Comparison of ENCODE assay signal across 22 cellular contexts in the genomic region with DNA sequence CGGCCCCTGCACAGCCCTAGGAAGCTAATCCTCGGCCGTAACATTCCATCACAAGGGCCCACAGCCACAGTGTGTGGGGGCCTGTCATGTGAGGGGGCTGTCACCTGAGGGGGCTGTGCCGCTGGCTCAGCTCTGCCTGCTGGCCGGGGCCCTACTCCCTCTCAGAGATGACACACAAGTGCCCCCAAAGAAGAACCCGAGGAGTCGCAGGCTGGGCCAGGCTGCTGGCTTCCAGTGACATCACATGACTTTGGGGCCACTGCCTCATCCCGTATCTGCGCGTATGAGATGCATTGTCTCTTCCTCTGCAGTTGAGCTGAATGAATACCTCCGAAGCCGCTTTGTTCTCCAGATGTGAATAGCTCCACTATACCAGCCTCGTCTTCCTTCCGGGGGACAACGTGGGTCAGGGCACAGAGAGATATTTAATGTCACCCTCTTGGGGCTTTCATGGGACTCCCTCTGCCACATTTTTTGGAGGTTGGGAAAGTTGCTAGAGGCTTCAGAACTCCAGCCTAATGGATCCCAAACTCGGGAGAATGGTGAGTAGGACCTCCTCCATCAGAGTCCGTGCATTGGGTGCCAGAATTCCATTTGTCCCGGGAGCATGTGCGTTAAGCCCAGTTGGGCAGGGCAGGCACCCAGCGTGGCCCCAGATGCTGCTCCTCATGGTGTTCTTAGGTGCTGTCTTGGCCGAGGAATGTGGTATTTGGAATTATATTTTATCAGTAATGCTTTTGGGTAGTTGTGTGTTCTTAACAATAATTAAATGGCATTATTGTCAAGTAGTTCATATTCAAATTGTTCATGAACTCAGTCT. TPM values are rescaled to one million over a fixed set of nuclear protein-coding genes. Genes with fewer than 3 reads are reported as not detected.
DNase-seq lines count a peak whose midpoint lies in the region; ATAC-seq, FAIRE-seq and TF ChIP-seq lines count a peak whose summit lies in the region.
"Had no signal": no experiment of that assay in that cellular context is flagged by ENCODE, and none has a peak within 500 bp of the region (broad histone marks: within the 10 kb centered on the region; RNA-seq: fewer than 3 reads in every experiment).

A gene with protein sequence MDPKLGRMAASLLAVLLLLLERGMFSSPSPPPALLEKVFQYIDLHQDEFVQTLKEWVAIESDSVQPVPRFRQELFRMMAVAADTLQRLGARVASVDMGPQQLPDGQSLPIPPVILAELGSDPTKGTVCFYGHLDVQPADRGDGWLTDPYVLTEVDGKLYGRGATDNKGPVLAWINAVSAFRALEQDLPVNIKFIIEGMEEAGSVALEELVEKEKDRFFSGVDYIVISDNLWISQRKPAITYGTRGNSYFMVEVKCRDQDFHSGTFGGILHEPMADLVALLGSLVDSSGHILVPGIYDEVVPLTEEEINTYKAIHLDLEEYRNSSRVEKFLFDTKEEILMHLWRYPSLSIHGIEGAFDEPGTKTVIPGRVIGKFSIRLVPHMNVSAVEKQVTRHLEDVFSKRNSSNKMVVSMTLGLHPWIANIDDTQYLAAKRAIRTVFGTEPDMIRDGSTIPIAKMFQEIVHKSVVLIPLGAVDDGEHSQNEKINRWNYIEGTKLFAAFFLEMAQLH (plus strand): TSS at position 351 of the 820 bp plus-strand sequence. CDS start 168 bp downstream, at position 519.

- TF ChIP-seq CTCF in GM23338 (conservative IDR thresholded peaks at IDR 0.05; ENCODE audit: low read depth in 2 of 2) (no peak), K562 (IDR thresholded peaks at IDR 0.05 in 2 of 3, conservative IDR thresholded peaks at IDR 0.05 in 1 of 3; ENCODE audit: insufficient read depth in 2 of 3, low read depth in 1 of 3, low read length in 3 of 3) (no peak), kidney (IDR thresholded peaks at IDR 0.05; ENCODE audit: borderline replicate concordance, extremely low read depth, insufficient read depth) (no peak), mesothelial cell of epicardium (IDR thresholded peaks at IDR 0.05; ENCODE audit: unreplicated experiment) (no peak), GM13977 (IDR thresholded peaks at IDR 0.05; ENCODE audit: extremely low read depth, insufficient read depth, missing control alignments) (no peak)

- ATAC-seq in GM23338 (peak; percentile 33; the same call in 2 of the 3 replicates), K562 (no peak; the same call in 1 of the 3 replicates), HG03439 (IDR thresholded peaks at IDR 0.05; ENCODE audit: unreplicated experiment) (no peak)
- ATAC-seq: left cardiac atrium had no signal

- H3K4me1 Mint-ChIP-seq in GM23338 = no peaks in the 10 kb centered on the region
- peaks cover 15% of the 10 kb centered on the region for H3K4me1 Mint-ChIP-seq in mesothelial cell of epicardium

- H3K27ac ChIP-seq in GM23338 (ENCODE audit: low read depth) = no peak within 1 kb of the TSS
- H3K27ac ChIP-seq in K562 (ENCODE audit: extremely low read depth, low read depth, low read length) = no peak within 1 kb of the TSS
- H3K27ac ChIP-seq in kidney (ENCODE audit: low read depth in 2 of 2, low read length in 2 of 2) = no peak within 1 kb of the TSS

- H2AFZ ChIP-seq in GM23338 (no peak within 1 kb of the TSS), K562 (ENCODE audit: low read depth, low read length) (no peak within 1 kb of the TSS)

- BruUV-seq in K562 (replicated peaks; lab: Mats Ljungman, UMichigan) = no TSS peak

- TF ChIP-seq EP300 in K562 (IDR thresholded peaks at IDR 0.05; ENCODE audit: low read length) = no peak

- intact Hi-C loops in K562 (cut with micrococcal nuclease) (no loop called here), kidney (cut with DNase I) (no loop called here), posterior cingulate gyrus (cut with DNase I) (no loop called here)

- H3K36me3 ChIP-seq in GM23338 (ENCODE audit: insufficient read depth) (no peaks in the 10 kb centered on the region), K562 (ENCODE audit: control insufficient read depth, insufficient read depth, low read length) (no peaks in the 10 kb centered on the region), kidney (ENCODE audit: control insufficient read depth in 1 of 2, insufficient read depth in 2 of 2, low read length in 2 of 2) (no peaks in the 10 kb centered on the region)

- H3K4me3 ChIP-seq in GM23338 = no peak within 1 kb of the TSS
- H3K4me3 ChIP-seq in K562 = no peak within 1 kb of the TSS
- H3K4me3 ChIP-seq in kidney (ENCODE audit: low read length in 2 of 2) = no peak within 1 kb of the TSS

- H3K27ac Mint-ChIP-seq in GM23338 (no peak within 1 kb of the TSS; the same call in 1 of the 2 replicates), mesothelial cell of epicardium (no peak within 1 kb of the TSS)

- no peak within 1 kb of the TSS for H3K4me3 Mint-ChIP-seq in GM23338
- no peak within 1 kb of the TSS for H3K4me3 Mint-ChIP-seq in mesothelial cell of epicardium

- TF ChIP-seq RAD21 in K562 (CRISPR knock-in tag; conservative IDR thresholded peaks at IDR 0.05 in 1 of 2, IDR thresholded peaks at IDR 0.05 in 1 of 2) = no peak

- H3K79me2 ChIP-seq in GM23338 (replicated peaks; ENCODE audit: insufficient read depth) (no peaks in the 10 kb centered on the region), K562 (ENCODE audit: control insufficient read depth, insufficient read depth, low read length) (no peaks in the 10 kb centered on the region)

- POLR2A ChIA-PET in K562 (lab: Yijun Ruan, JAX) = interaction anchor here (0.6 to 0.7 kb wide), 2 partner anchors 12 to 1948 kb away, joined by 3 read pairs; no protein-coding TSS in a partner anchor

- DNase-seq in GM23338 (ENCODE audit: low spot score) = no peak
- DNase-seq in K562 (ENCODE audit: extremely low read depth in 1 of 4, low spot score in 3 of 4) = peak in 1 of 4 experiments; percentile 3
- peak; percentile 69 for DNase-seq in kidney
- peak in 8 of 10 donors; percentile 56 to 95 (median 77) for DNase-seq in posterior cingulate gyrus
- DNase-seq in mesothelial cell of epicardium (ENCODE audit: low spot score in 2 of 2, unreplicated experiment in 2 of 2) = no peak
- no peak for DNase-seq in GM13977 (ENCODE audit: low spot score)
- DNase-seq in NCI-H146 treated with DMSO at 0.1 percent for 48 hours (lab: John Stamatoyannopoulos, UW; ENCODE audit: unreplicated experiment) = no peak
- DNase-seq: ACHN; activated CD8-positive, alpha-beta memory T cell treated with anti-CD3 and anti-CD28 coated beads, Interleukin-2, amount 50 U/mL, for 4 hours; activated gamma-delta T cell; DMS 273 treated with DMSO at 0.1 percent for 48 hours; Kasumi-1; left cardiac atrium; NCI-H1092 treated with DMSO at 0.1 percent for 48 hours; NCI-H2081 treated with DMSO at 0.1 percent for 48 hours; retina; T-helper 2 cell had no signal

- no peaks in the 10 kb centered on the region for H3F3A ChIP-seq in GM23338 (replicated peaks; ENCODE audit: low read depth)

- H3K4me2 ChIP-seq in GM23338 = no peak within 1 kb of the TSS
- no peak within 1 kb of the TSS for H3K4me2 ChIP-seq in K562 (ENCODE audit: insufficient read depth, low read length)

- H3K9me2 ChIP-seq in GM23338 (ENCODE audit: insufficient read depth) = 0 out of 2 replicates have a peak, but pooled peaks cover 4% of the 10 kb centered on the region

- H3K27me3 ChIP-seq in GM23338 (ENCODE audit: insufficient read depth) (no peaks in the 10 kb centered on the region), K562 (ENCODE audit: control insufficient read depth in 2 of 2, insufficient read depth in 2 of 2, low read length in 2 of 2) (peaks cover 16 to 56% of the 10 kb centered on the region in 2 experiments; a peak in 4 of 5 replicates)

- no peak for TF ChIP-seq POLR2A in K562 (conservative IDR thresholded peaks at IDR 0.05)

- FAIRE-seq in K562 (lab: Jason Lieb, UNC) (no peak), kidney (lab: Jason Lieb, UNC) (no peak)
- FAIRE-seq: frontal cortex had no signal

- H3K4me1 ChIP-seq in GM23338 (ENCODE audit: insufficient read depth) (no peaks in the 10 kb centered on the region), K562 (replicated peaks in 1 of 2; ENCODE audit: control insufficient read depth in 2 of 2, insufficient read depth in 2 of 2, low read length in 2 of 2) (peaks cover 0 to 4% of the 10 kb centered on the region in 2 experiments; a peak in 2 of 5 replicates), kidney (ENCODE audit: control insufficient read depth in 1 of 2, insufficient read depth in 1 of 2, low read depth in 1 of 2, low read length in 2 of 2) (no peaks in the 10 kb centered on the region)

- H3K9ac ChIP-seq in K562 (ENCODE audit: insufficient read depth in 1 of 2, low read depth in 2 of 2, low read length in 2 of 2) = no peak within 1 kb of the TSS
- no peak within 1 kb of the TSS for H3K9ac ChIP-seq in kidney (ENCODE audit: low read length in 2 of 2)

- H3K9me3 ChIP-seq in K562 (replicated peaks; ENCODE audit: control insufficient read depth, insufficient read depth, low read depth, low read length) = no peaks in the 10 kb centered on the region
- no peaks in the 10 kb centered on the region for H3K9me3 ChIP-seq in kidney (ENCODE audit: control insufficient read depth in 1 of 2, low read length in 2 of 2)

- 6% methylated on average over 14 of the region's 21 CpGs for WGBS in K562 (ENCODE audit: insufficient coverage, low coverage, missing lambda C conversion rate)

- peaks cover 1% of the 10 kb centered on the region for H3K27me3 Mint-ChIP-seq in GM23338 (ENCODE audit: insufficient read depth, low read depth, poor library complexity)
- H3K27me3 Mint-ChIP-seq in mesothelial cell of epicardium (ENCODE audit: low read depth) = no peaks in the 10 kb centered on the region

- H4K20me1 ChIP-seq in GM23338 (replicated peaks; ENCODE audit: insufficient read depth) (no peaks in the 10 kb centered on the region), K562 (replicated peaks; ENCODE audit: control insufficient read depth, insufficient read depth, low read length) (no peaks in the 10 kb centered on the region)

- no peaks in the 10 kb centered on the region; the same call in none of the 3 replicates for H3K9me3 Mint-ChIP-seq in GM23338
- peaks cover 17% of the 10 kb centered on the region for H3K9me3 Mint-ChIP-seq in mesothelial cell of epicardium

- H3K36me3 Mint-ChIP-seq in GM23338 (ENCODE audit: low read depth) (no peaks in the 10 kb centered on the region; the same call in 2 of the 3 replicates), mesothelial cell of epicardium (peaks cover 7% of the 10 kb centered on the region)

- CTCF ChIA-PET in K562 (lab: Yijun Ruan, JAX; ENCODE audit: low intra/inter-chr PET ratio) = no interaction called here

- in situ Hi-C loops in K562 (cut with MboI) = no loop called here
- in situ Hi-C loops in GM13977 (cut with MboI; ENCODE audit: low pct_unique_long_range_greater_than_20kb, low sequenced_read_pairs, unreplicated experiment) = loop anchor here (25.0 kb wide), 1 partner anchor 322 kb away; no protein-coding TSS in a partner anchor

- no peaks in the 10 kb centered on the region for H3K9me1 ChIP-seq in K562 (ENCODE audit: control insufficient read depth, insufficient read depth, low read length)

RNA-seq across cellular contexts. Expression of the gene that starts here (rescaled TPM):
- 0.03 TPM in 1 of 2 replicates, not detected in the other for total RNA-seq in GM23338 (2014; rRNA removed; shearing (Covaris generic))
- 0.11 TPM in 1 of 2 replicates, not detected in the other for polyA plus RNA-seq in GM23338 (2016; fragmentation: Nextera tagmentation; extraction: Ambion mirVana)
- total RNA-seq in K562 (2011; cell fraction: chromatin; rRNA removed; ENCODE audit: low replicate concordance) = not detected in 2 replicates
- not detected in 2 replicates for total RNA-seq in K562 (2011; cell fraction: nucleolus; rRNA removed)
- not detected in 2 replicates for total RNA-seq in K562 (2011; cell fraction: nucleoplasm; rRNA removed)
- not detected in 2 replicates for total RNA-seq in K562 (2014; rRNA removed)
- not detected in 2 replicates for total RNA-seq in K562 (2014; rRNA removed; fragmentation: Illumina TruSeq; extraction: Trizol)
- total RNA-seq in K562 (2015; rRNA removed; fragmentation: Illumina TruSeq; extraction: Trizol) = not detected in 2 replicates
- total RNA-seq in K562 (2021) = not detected in 2 replicates
- polyA plus RNA-seq in K562 (2011; rRNA removed) = not detected in 2 replicates
- not detected in 2 replicates for polyA plus RNA-seq in K562 (2011; cell fraction: cytosol; rRNA removed)
- 0.03 TPM in 1 of 2 replicates, not detected in the other for polyA plus RNA-seq in K562 (2011; cell fraction: nucleus; rRNA removed)
- polyA plus RNA-seq in K562 (2012) = not detected in 2 replicates
- not detected in 2 replicates for polyA plus RNA-seq in K562 (2014; fragmentation: Illumina TruSeq; extraction: Trizol)
- polyA plus RNA-seq in K562 (2014; fragmentation: Nextera tagmentation; extraction: Ambion mirVana) = not detected
- polyA plus RNA-seq in K562 (2014; rRNA removed) = not detected in 2 replicates
- polyA minus RNA-seq in K562 (2011; rRNA and poly(A)+ RNA removed) = 0.12 TPM in 1 of 2 replicates, not detected in the other
- polyA minus RNA-seq in K562 (2011; cell fraction: cytosol; rRNA and poly(A)+ RNA removed) = not detected in 2 replicates
- not detected in 2 replicates for polyA minus RNA-seq in K562 (2011; cell fraction: nucleus; rRNA and poly(A)+ RNA removed)
- total RNA-seq in kidney = 1.4 TPM
- polyA plus RNA-seq in kidney (ENCODE audit: insufficient read depth, low read depth, low replicate concordance) = 2.9 TPM
- total RNA-seq in mesothelial cell of epicardium = 0.40 to 0.75 TPM (median 0.41 TPM) in 3 replicates
- total RNA-seq: epithelial cell of proximal tubule, left cardiac atrium, mononuclear cell, NCI-H460 had no signal

Comparison
In these comparisons a context has a peak if more than half of its experiments do, and no peak if none do; other contexts are left out.
1. Peak in ATAC-seq in GM23338; RNA of the gene not detected or under 1 TPM.
2. DNase-seq: peak in kidney (single experiment) and posterior cingulate gyrus (8 of 10); none in GM23338 (single experiment), mesothelial cell of epicardium (0 of 2), GM13977 (single experiment) and NCI-H146 treated with DMSO at 0.1 percent for 48 hours (single experiment).